Comparison of ENCODE assay signal across 9 cellular contexts in genomic region chr11:68028802-68029475, GRCh38. TPM values are rescaled to one million over a fixed set of nuclear protein-coding genes. Genes with fewer than 3 reads are reported as not detected.
DNase-seq lines count a peak whose midpoint lies in the region; FAIRE-seq and TF ChIP-seq lines count a peak whose summit lies in the region.
"Had no signal": no experiment of that assay in that cellular context is flagged by ENCODE, and none has a peak within 500 bp of the region (broad histone marks: within the 10 kb centered on the region; RNA-seq: fewer than 3 reads in every experiment).

No MANE protein-coding gene starts in this region.

- H2AFZ ChIP-seq in astrocyte (ENCODE audit: low read depth, low read length): no peak overlapping the region

- H3K4me1 Mint-ChIP-seq in astrocyte (ENCODE audit: low read depth, unreplicated experiment) (peaks cover 36% of the 10 kb centered on the region), nephron (peaks cover 21% of the 10 kb centered on the region)

- H3K4me2 ChIP-seq in DOHH2 (ENCODE audit: low read length) (peak overlapping the region; percentile 66), astrocyte (ENCODE audit: low read length) (peak overlapping the region; percentile 100)

- TF ChIP-seq CTCF in DOHH2 (IDR thresholded peaks at IDR 0.05; ENCODE audit: low read depth, low read length, poor library complexity, severe bottlenecking) (no peak), LNCaP clone FGC (IDR thresholded peaks at IDR 0.05; ENCODE audit: control insufficient read depth, extremely low read depth, insufficient read depth) (no peak), astrocyte (IDR thresholded peaks at IDR 0.05; ENCODE audit: insufficient read depth, low read depth, low read length) (no peak), nephron (IDR thresholded peaks at IDR 0.05; ENCODE audit: unreplicated experiment in 3 of 3) (no peak)

- FAIRE-seq in astrocyte (lab: Jason Lieb, UNC): peak; percentile 5

- H3K9me3 Mint-ChIP-seq in astrocyte (ENCODE audit: unreplicated experiment) (no peaks in the 10 kb centered on the region), nephron (peaks cover 14% of the 10 kb centered on the region)

- peak overlapping the region; percentile 84 for H3K9ac ChIP-seq in astrocyte (ENCODE audit: low read length)

- H3K9me2 ChIP-seq in DOHH2 (replicated peaks; ENCODE audit: control insufficient read depth, low read length): no peaks in the 10 kb centered on the region

- H3K27ac Mint-ChIP-seq in astrocyte (ENCODE audit: unreplicated experiment): peak overlapping the region; percentile 98
- no peak overlapping the region for H3K27ac Mint-ChIP-seq in nephron

- peaks cover 16% of the 10 kb centered on the region for H3K36me3 Mint-ChIP-seq in astrocyte (ENCODE audit: low read depth, unreplicated experiment)
- H3K36me3 Mint-ChIP-seq in nephron (ENCODE audit: low read depth): peaks cover 29% of the 10 kb centered on the region

- DNase-seq in LNCaP clone FGC (ENCODE audit: low read depth) (no peak), astrocyte (ENCODE audit: low read depth) (no peak), NCI-H82 (lab: John Stamatoyannopoulos, UW) (no peak), pons (ENCODE audit: low spot score) (no peak), ecto neural progenitor cell (ENCODE audit: low spot score) (no peak)
- DNase-seq in activated effector memory CD4-positive, alpha-beta T cell treated with Interleukin-2 at 50 U/mL for 16 hours: no peak
- DNase-seq: SIG-M5 had no signal

- H4K20me1 ChIP-seq in DOHH2 (ENCODE audit: control insufficient read depth, insufficient read depth, low read depth, low read length) (no peaks in the 10 kb centered on the region), astrocyte (ENCODE audit: insufficient read depth, low read length) (no peaks in the 10 kb centered on the region)

- H3K4me3 ChIP-seq in DOHH2 (ENCODE audit: low read length): peak overlapping the region; percentile 81
- peak overlapping the region; percentile 83 for H3K4me3 ChIP-seq in LNCaP clone FGC (ENCODE audit: low read depth, low read length)
- H3K4me3 ChIP-seq in astrocyte (ENCODE audit: insufficient read depth, low read depth, low read length): no peak overlapping the region

- no peaks in the 10 kb centered on the region for H3K27me3 ChIP-seq in DOHH2 (ENCODE audit: control insufficient read depth, low read length)
- no peaks in the 10 kb centered on the region for H3K27me3 ChIP-seq in astrocyte (ENCODE audit: insufficient read depth, low read length)

- H3K27ac ChIP-seq in DOHH2 (ENCODE audit: low read depth, low read length): no peak overlapping the region
- peak overlapping the region; percentile 93 for H3K27ac ChIP-seq in astrocyte (ENCODE audit: low read depth, low read length)

- peaks cover 32% of the 10 kb centered on the region for H3K79me2 ChIP-seq in DOHH2 (ENCODE audit: control insufficient read depth, low read length)
- H3K79me2 ChIP-seq in astrocyte (ENCODE audit: insufficient read depth, low read length): peaks cover 40% of the 10 kb centered on the region

- no peaks in the 10 kb centered on the region; the same call in 1 of the 2 replicates for H3F3A ChIP-seq in DOHH2 (ENCODE audit: control insufficient read depth, insufficient read depth)

- H3K4me3 Mint-ChIP-seq in astrocyte (ENCODE audit: unreplicated experiment) (peak overlapping the region; percentile 23), nephron (peak overlapping the region; percentile 82 to 92 (median 92))

- H3K36me3 ChIP-seq in DOHH2 (ENCODE audit: control insufficient read depth, low read length) (peaks cover 22% of the 10 kb centered on the region), astrocyte (ENCODE audit: insufficient read depth, low read length) (no peaks in the 10 kb centered on the region)

- H3K4me1 ChIP-seq in DOHH2 (ENCODE audit: control insufficient read depth, low read length) (peaks cover 20% of the 10 kb centered on the region), astrocyte (ENCODE audit: insufficient read depth, low read length) (peaks cover 56% of the 10 kb centered on the region)

- H3K27me3 Mint-ChIP-seq in astrocyte (ENCODE audit: low read depth, unreplicated experiment): no peaks in the 10 kb centered on the region
- H3K27me3 Mint-ChIP-seq in nephron (ENCODE audit: low read depth): no peaks in the 10 kb centered on the region

- no peaks in the 10 kb centered on the region for H3K9me3 ChIP-seq in DOHH2 (ENCODE audit: control insufficient read depth, insufficient read depth, low read length)
- H3K9me3 ChIP-seq in astrocyte (ENCODE audit: insufficient read depth, low read depth, low read length): no peaks in the 10 kb centered on the region

RNA-seq across cellular contexts. Expression of gene NDUFS8, which starts 1.5 kb away (rescaled TPM):
- total RNA-seq in astrocyte: 159 and 170 TPM in 2 replicates

RNA-seq across cellular contexts. Expression of gene TCIRG1, which starts 9.9 kb away (rescaled TPM):
- 55.1 and 56.5 TPM in 2 replicates for total RNA-seq in astrocyte

RNA-seq across cellular contexts. Expression of gene ALDH3B1, which starts 18.8 kb away (rescaled TPM):
- total RNA-seq in astrocyte: 1.1 and 1.3 TPM in 2 replicates

RNA-seq across cellular contexts. Expression of gene UNC93B1, which starts 25.0 kb away (rescaled TPM):
- total RNA-seq in astrocyte: 37.3 and 39.6 TPM in 2 replicates
